In genomic region chr11:78418584-78419211, GRCh38 we compare ENCODE assay signal across 8 cellular contexts. TPM values are rescaled to one million over a fixed set of nuclear protein-coding genes. Genes with fewer than 3 reads are reported as not detected.
DNase-seq lines count a peak whose midpoint lies in the region; ATAC-seq and TF ChIP-seq lines count a peak whose summit lies in the region.

No MANE protein-coding gene starts in this region.

- H2AFZ ChIP-seq in OCI-LY7 (ENCODE audit: low read length) (no peak overlapping the region), parathyroid adenoma (peak overlapping the region; percentile 84)

- no peaks in the 10 kb centered on the region for H3K27me3 ChIP-seq in GM06990 (replicated peaks; ENCODE audit: control insufficient read depth, insufficient read depth, low read length)
- no peaks in the 10 kb centered on the region for H3K27me3 ChIP-seq in parathyroid adenoma (ENCODE audit: control insufficient read depth, insufficient read depth, low read length)

- TF ChIP-seq CTCF in GM06990 (IDR thresholded peaks at IDR 0.05; ENCODE audit: insufficient read depth, low read length, poor library complexity, severe bottlenecking) (no peak), OCI-LY7 (conservative IDR thresholded peaks at IDR 0.05; ENCODE audit: low read length) (no peak), endothelial cell (IDR thresholded peaks at IDR 0.05; ENCODE audit: unreplicated experiment) (no peak), parathyroid adenoma (IDR thresholded peaks at IDR 0.05) (no peak)

- H3K9me2 ChIP-seq in OCI-LY7 (ENCODE audit: insufficient read depth, low read length), result no peaks in the 10 kb centered on the region

- H3K4me3 ChIP-seq in GM06990 (replicated peaks; ENCODE audit: low read depth, low read length) (peak overlapping the region; percentile 75), OCI-LY7 (ENCODE audit: low read depth, low read length, poor library complexity, severe bottlenecking) (peak overlapping the region; percentile 67), parathyroid adenoma (ENCODE audit: low read depth, low read length) (peak overlapping the region; percentile 50)

- POLR2A ChIA-PET in OCI-LY7 (lab: Charles Lee), result interaction anchor here (0.9 to 1.3 kb wide), 2 partner anchors 156 to 191 kb away, joined by 4 to 5 read pairs; partner anchors contain the start of gene NARS2

- peak overlapping the region; percentile 91 for H3K4me3 Mint-ChIP-seq in endothelial cell (ENCODE audit: unreplicated experiment)

- H3K9me3 Mint-ChIP-seq in endothelial cell (ENCODE audit: unreplicated experiment), result no peaks in the 10 kb centered on the region

- intact Hi-C loops in OCI-LY7 (cut with micrococcal nuclease; ENCODE audit: unreplicated experiment), result loop anchor here (5.0 kb wide), 1 partner anchor 169 kb away; no protein-coding TSS in a partner anchor

- BruUV-seq in OCI-LY7 (replicated peaks; lab: Mats Ljungman, UMichigan), result no TSS peak

- H3K9me3 ChIP-seq in OCI-LY7 (ENCODE audit: low read length) (no peaks in the 10 kb centered on the region), parathyroid adenoma (ENCODE audit: control insufficient read depth, low read length) (no peaks in the 10 kb centered on the region)

- peaks cover 51% of the 10 kb centered on the region for H3K4me1 Mint-ChIP-seq in endothelial cell (ENCODE audit: unreplicated experiment)

- ATAC-seq in HG02970 (IDR thresholded peaks at IDR 0.05; ENCODE audit: low FRiP score, unreplicated experiment) (no peak), GM21576 (IDR thresholded peaks at IDR 0.05; ENCODE audit: unreplicated experiment) (no peak), GM21825 (IDR thresholded peaks at IDR 0.05; ENCODE audit: unreplicated experiment) (no peak)

- peak overlapping the region; percentile 65 for H3K27ac Mint-ChIP-seq in endothelial cell (ENCODE audit: unreplicated experiment)

- H3K36me3 Mint-ChIP-seq in endothelial cell (ENCODE audit: low read depth, unreplicated experiment), result peaks cover 5% of the 10 kb centered on the region

- H3K4me1 ChIP-seq in OCI-LY7 (ENCODE audit: insufficient read depth, low read length, poor library complexity, severe bottlenecking) (peaks cover 20% of the 10 kb centered on the region), parathyroid adenoma (peaks cover 3% of the 10 kb centered on the region)

- H3K27ac ChIP-seq in OCI-LY7 (ENCODE audit: low read depth, low read length, poor library complexity, severe bottlenecking) (no peak overlapping the region), parathyroid adenoma (no peak overlapping the region)

- no peaks in the 10 kb centered on the region for H3K79me2 ChIP-seq in OCI-LY7 (ENCODE audit: insufficient read depth, low read depth, low read length)
- no peaks in the 10 kb centered on the region for H3K79me2 ChIP-seq in parathyroid adenoma

- CTCF ChIA-PET in OCI-LY7 (lab: Charles Lee; ENCODE audit: unreplicated experiment), result interaction anchor here (1.1 kb wide), 1 partner anchor 16 kb away, joined by 3 read pairs; no protein-coding TSS in a partner anchor

- H3K4me2 ChIP-seq in OCI-LY7 (ENCODE audit: low read length) (peak overlapping the region; percentile 79), parathyroid adenoma (ENCODE audit: low read length) (peak overlapping the region; percentile 66)

- no peak for DNase-seq in GM06990 (ENCODE audit: extremely low read depth, insufficient read length)
- DNase-seq in OCI-LY7 (ENCODE audit: low spot score), result no peak
- no peak for DNase-seq in endothelial cell (ENCODE audit: low spot score)
- no peak for DNase-seq in NCI-H82 treated with DMSO at 0.1 percent for 48 hours (lab: John Stamatoyannopoulos, UW; ENCODE audit: unreplicated experiment)

- H3K27me3 Mint-ChIP-seq in endothelial cell (ENCODE audit: unreplicated experiment), result peaks cover 17% of the 10 kb centered on the region

- H4K20me1 ChIP-seq in OCI-LY7 (ENCODE audit: insufficient read depth, low read length), result no peaks in the 10 kb centered on the region

- no peak overlapping the region for H3K9ac ChIP-seq in parathyroid adenoma

- H3K36me3 ChIP-seq in GM06990 (ENCODE audit: control insufficient read depth, insufficient read depth, low read length) (no peaks in the 10 kb centered on the region), OCI-LY7 (ENCODE audit: insufficient read depth, low read length) (no peaks in the 10 kb centered on the region), parathyroid adenoma (ENCODE audit: control insufficient read depth, insufficient read depth, low read length) (no peaks in the 10 kb centered on the region)

RNA-seq across cellular contexts. Expression of gene GAB2, which starts 1.1 kb away (rescaled TPM):
- 0.90 and 1.2 TPM in 2 replicates for total RNA-seq in OCI-LY7 (2014; rRNA removed; shearing (Covaris generic))
- total RNA-seq in OCI-LY7 (2022), result 1.3 and 1.4 TPM in 2 replicates
- total RNA-seq in endothelial cell (ENCODE audit: unreplicated experiment), result 81.0 TPM

Comparison
In these comparisons a context has a peak if more than half of its experiments do, and no peak if none do; other contexts are left out.
1. RNA of gene GAB2, which starts 1.1 kb away (total RNA-seq): 81.0 TPM in endothelial cell (single experiment); 0.90 to 1.4 TPM in OCI-LY7; every median in the first group is over 10 times any median in the second.
2. Peak in every context shown above with its lines, with median percentiles within 50 percentile points of each other: H3K4me3 ChIP-seq.